In the genomic region with DNA sequence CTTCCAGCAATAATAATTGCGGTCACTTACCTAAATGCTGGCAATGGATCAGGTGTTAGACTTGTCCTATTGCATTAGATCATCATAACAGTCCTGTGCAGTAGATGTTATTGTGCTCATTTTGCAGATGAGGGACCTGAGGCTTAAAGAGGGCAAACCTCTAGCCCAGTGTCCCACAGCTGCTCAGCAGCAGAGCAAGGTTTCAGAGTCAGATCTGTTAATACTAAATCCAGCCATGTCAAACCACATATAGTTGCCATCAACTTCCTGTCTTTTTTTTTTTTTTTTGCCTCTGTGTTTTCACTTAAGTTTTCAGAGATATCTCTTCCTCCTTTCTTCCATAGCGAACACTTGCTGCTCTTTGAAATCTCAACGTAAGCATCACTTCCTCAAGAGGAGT, we compare ENCODE assay signal across 19 cellular contexts. TPM values are rescaled to one million over a fixed set of nuclear protein-coding genes. Genes with fewer than 3 reads are reported as not detected.
DNase-seq lines count a peak whose midpoint lies in the region; ATAC-seq and TF ChIP-seq lines count a peak whose summit lies in the region.
"Had no signal": no experiment of that assay in that cellular context is flagged by ENCODE, and none has a peak within 500 bp of the region (broad histone marks: within the 10 kb centered on the region; RNA-seq: fewer than 3 reads in every experiment).

No MANE protein-coding gene starts in this region.

- no peaks in the 10 kb centered on the region for H3K9me3 ChIP-seq in effector memory CD4-positive, alpha-beta T cell (ENCODE audit: control insufficient read depth, low read length)
- H3K9me3 ChIP-seq: body of pancreas, ovary had no signal

- TF ChIP-seq CTCF in omental fat pad (IDR thresholded peaks at IDR 0.05) = no peak

- ATAC-seq in GM18508 (IDR thresholded peaks at IDR 0.05; ENCODE audit: insufficient read depth, unreplicated experiment) (peak; percentile 97), GM19463 (IDR thresholded peaks at IDR 0.05; ENCODE audit: unreplicated experiment) (peak; percentile 95), HG02973 (IDR thresholded peaks at IDR 0.05; ENCODE audit: unreplicated experiment) (peak; percentile 90), HG03558 (IDR thresholded peaks at IDR 0.05; ENCODE audit: extremely low read depth, unreplicated experiment) (peak; percentile 80), omental fat pad (ENCODE audit: low FRiP score) (no peak)
- ATAC-seq: activated CD8-positive, alpha-beta memory T cell treated with anti-CD3 and anti-CD28 coated beads, Interleukin-2, amount 10 ng/mL, durations not matched to agents 7 days and 5 days; body of pancreas; T-cell had no signal

- no peaks in the 10 kb centered on the region for H3K27me3 ChIP-seq in effector memory CD4-positive, alpha-beta T cell (replicated peaks; ENCODE audit: control insufficient read depth, insufficient read depth, low read length, poor library complexity, severe bottlenecking)
- H3K27me3 ChIP-seq: body of pancreas, ovary had no signal

- DNase-seq in stimulated activated CD8-positive, alpha-beta memory T cell treated with anti-CD3 and anti-CD28 coated beads, Interleukin-4, amount 100 ng/mL, for 48 hours = no peak
- DNase-seq in omental fat pad (ENCODE audit: low spot score) = no peak
- no peak for DNase-seq in retina
- no peak for DNase-seq in effector memory CD4-positive, alpha-beta T cell
- DNase-seq: activated CD8-positive, alpha-beta memory T cell treated with anti-CD3 and anti-CD28 coated beads, Interleukin-2, amount 10 ng/mL, durations not matched to agents 7 days and 5 days; body of pancreas; dorsolateral prefrontal cortex; hippocampal formation; NCI-H1694 treated with DMSO at 0.1 percent for 48 hours; NCI-H524 treated with DMSO at 0.1 percent for 48 hours; ovary; T-cell had no signal

- no peaks in the 10 kb centered on the region for H3K4me1 ChIP-seq in effector memory CD4-positive, alpha-beta T cell (ENCODE audit: control insufficient read depth, insufficient read depth, low read length, poor library complexity, severe bottlenecking)
- H3K4me1 ChIP-seq: body of pancreas had no signal

- H3K4me3 ChIP-seq in effector memory CD4-positive, alpha-beta T cell (ENCODE audit: insufficient read depth, low read depth, low read length, poor library complexity, severe bottlenecking) = no peak overlapping the region
- H3K4me3 ChIP-seq: body of pancreas, dorsolateral prefrontal cortex, ovary had no signal

- H3K27ac ChIP-seq in effector memory CD4-positive, alpha-beta T cell (ENCODE audit: insufficient read depth, low read length, poor library complexity, severe bottlenecking) = no peak overlapping the region
- H3K27ac ChIP-seq: body of pancreas, dorsolateral prefrontal cortex, ovary had no signal

- H3K36me3 ChIP-seq in effector memory CD4-positive, alpha-beta T cell (ENCODE audit: control insufficient read depth, insufficient read depth, low read length) = no peaks in the 10 kb centered on the region
- H3K36me3 ChIP-seq: ovary had no signal

RNA-seq across cellular contexts. Expression of gene FEZF2, which starts 12.1 kb away (rescaled TPM):
- not detected for total RNA-seq in omental fat pad
- total RNA-seq: activated CD8-positive, alpha-beta memory T cell treated with anti-CD3 and anti-CD28 coated beads, Interleukin-2, amount 10 ng/mL, durations not matched to agents 7 days and 5 days; body of pancreas; LHCN-M2; mucosa of gallbladder; ovary; T-cell; WTC11 had no signal
